ENCODE assay signal across 18 cellular contexts in the genomic region with DNA sequence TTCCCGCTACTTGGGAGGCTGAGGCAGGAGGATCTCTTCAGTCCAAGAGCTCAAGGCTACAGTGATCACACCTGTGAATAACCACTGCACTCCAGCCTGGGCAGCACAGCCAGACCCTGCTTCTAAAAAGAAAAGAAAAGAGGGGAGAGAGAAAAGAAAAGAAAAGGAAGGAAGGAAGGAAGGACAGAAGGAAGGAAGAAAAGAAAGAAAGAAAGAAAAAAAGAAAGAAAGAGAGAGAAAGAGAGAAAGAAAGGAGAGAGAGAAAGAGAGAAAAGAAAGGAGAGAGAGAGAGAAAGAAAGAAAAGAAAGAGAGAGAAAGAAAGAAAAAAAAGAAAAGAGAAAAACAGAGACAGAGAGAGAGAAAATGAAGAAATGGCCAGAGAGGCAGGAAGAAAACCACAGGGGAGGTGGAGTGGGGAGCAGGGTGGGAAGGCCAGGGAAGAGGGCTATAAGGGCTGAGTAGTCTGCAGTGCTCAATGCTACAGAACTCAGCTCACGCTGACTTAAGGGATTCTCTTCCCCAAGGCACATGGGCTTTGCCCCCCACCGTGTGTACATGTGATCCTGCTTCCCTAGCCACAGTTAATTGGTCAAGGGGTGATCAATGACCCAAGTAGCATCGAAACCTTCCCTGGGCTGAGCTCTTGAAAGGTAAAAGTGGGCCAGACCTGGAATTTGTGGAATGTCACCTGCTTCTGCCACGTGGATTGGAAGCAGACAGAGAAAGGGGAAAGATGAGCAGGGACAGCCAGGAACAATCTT.
A peak's percentile ranks its signal among the peaks of the same experiment; 100 is the strongest.
DNase-seq lines count a peak whose midpoint lies in the region; ATAC-seq, FAIRE-seq and TF ChIP-seq lines count a peak whose summit lies in the region.
"Had no signal": no experiment of that assay in that cellular context is flagged by ENCODE, and none has a peak within 500 bp of the region (broad histone marks: within the 10 kb centered on the region; RNA-seq: fewer than 3 reads in every experiment).

No MANE protein-coding gene starts in this region.

- H3K27ac ChIP-seq in neural progenitor cell: no peak overlapping the region
- H3K27ac ChIP-seq: C4-2B, GM23248, SJSA1 had no signal

- CTCF ChIA-PET in WTC11 (lab: Charles Lee): interaction anchor here (0.6 kb wide), 1 partner anchor 65 kb away, joined by 3 read pairs; no protein-coding TSS in a partner anchor

- H3K36me3 Mint-ChIP-seq in WTC11 (no peaks in the 10 kb centered on the region), neural progenitor cell (no peaks in the 10 kb centered on the region)
- H3K36me3 Mint-ChIP-seq in activated T-helper 17 cell treated with anti-CD3 and anti-CD28 coated beads, Interleukin-2, amount 50 U/mL, for 72 hours (ENCODE audit: low read depth): no peaks in the 10 kb centered on the region

- POLR2A ChIA-PET in WTC11 (lab: Charles Lee): no interaction called here

- peak; percentile 86 for ATAC-seq in WTC11
- ATAC-seq in activated T-helper 17 cell treated with anti-CD3 and anti-CD28 coated beads, Interleukin-2, amount 50 U/mL, for 72 hours (replicated peaks): no peak
- ATAC-seq: Panc1 had no signal

- H3K4me1 Mint-ChIP-seq in WTC11 (peaks cover 25% of the 10 kb centered on the region), neural progenitor cell (peaks cover 11% of the 10 kb centered on the region)
- no peaks in the 10 kb centered on the region for H3K4me1 Mint-ChIP-seq in activated T-helper 17 cell treated with anti-CD3 and anti-CD28 coated beads, Interleukin-2, amount 50 U/mL, for 72 hours

- H3K4me2 ChIP-seq in neural progenitor cell: peak overlapping the region; percentile 2

- peaks cover 13% of the 10 kb centered on the region for H3F3A ChIP-seq in neural progenitor cell (ENCODE audit: low read depth)

- H3K27me3 Mint-ChIP-seq in WTC11 (ENCODE audit: low read depth) (no peaks in the 10 kb centered on the region), neural progenitor cell (ENCODE audit: insufficient read depth, low read depth) (no peaks in the 10 kb centered on the region)
- H3K27me3 Mint-ChIP-seq in activated T-helper 17 cell treated with anti-CD3 and anti-CD28 coated beads, Interleukin-2, amount 50 U/mL, for 72 hours: peaks cover 9% of the 10 kb centered on the region

- no peaks in the 10 kb centered on the region for H3K79me2 ChIP-seq in neural progenitor cell (ENCODE audit: low read depth)

- FAIRE-seq in GM12891 (lab: Jason Lieb, UNC) (peak; percentile 35), GM12892 (lab: Jason Lieb, UNC) (no peak)
- FAIRE-seq: GM19239 had no signal

- no peak overlapping the region for H3K4me3 ChIP-seq in neural progenitor cell
- H3K4me3 ChIP-seq: GM23248, SJSA1 had no signal

- no peak overlapping the region for H3K27ac Mint-ChIP-seq in WTC11
- no peak overlapping the region for H3K27ac Mint-ChIP-seq in neural progenitor cell
- no peak overlapping the region for H3K27ac Mint-ChIP-seq in activated T-helper 17 cell treated with anti-CD3 and anti-CD28 coated beads, Interleukin-2, amount 50 U/mL, for 72 hours

- H3K36me3 ChIP-seq in neural progenitor cell: no peaks in the 10 kb centered on the region
- H3K36me3 ChIP-seq: SJSA1 had no signal

- DNase-seq in GM12891 (ENCODE audit: insufficient read length, low spot score): no peak
- peak; percentile 39 for DNase-seq in WTC11 (ENCODE audit: low spot score)
- DNase-seq in iPS-NIHi11 (ENCODE audit: low spot score): peak; percentile 36
- peak; percentile 78 for DNase-seq in neural progenitor cell (ENCODE audit: low spot score)
- no peak for DNase-seq in GM12892 (ENCODE audit: insufficient read length)
- no peak for DNase-seq in stimulated activated CD4-positive, alpha-beta T cell treated with anti-CD3 and anti-CD28 coated beads, Interleukin-15, amount 100 ng/mL, for 24 hours
- DNase-seq in kidney glomerular epithelial cell (lab: John Stamatoyannopoulos, UW): no peak
- DNase-seq: GDM1, GM23248, NCI-H1417, NCI-H187 treated with DMSO at 0.1 percent for 48 hours, NCI-H345, NCI-H524 treated with DMSO at 0.1 percent for 48 hours had no signal

- no peaks in the 10 kb centered on the region for H4K20me1 ChIP-seq in neural progenitor cell (ENCODE audit: low read depth)

- H3K9me3 ChIP-seq in neural progenitor cell (ENCODE audit: low read depth): no peaks in the 10 kb centered on the region
- H3K9me3 ChIP-seq: SJSA1 had no signal

- no peak for TF ChIP-seq POLR2A in GM12891 (IDR thresholded peaks at IDR 0.05; ENCODE audit: low read depth, low read length)
- TF ChIP-seq POLR2A in GM12892 (IDR thresholded peaks at IDR 0.05; ENCODE audit: low read depth, low read length): no peak

- H3K9ac ChIP-seq in neural progenitor cell: no peak overlapping the region
- H3K9ac ChIP-seq: GM23248 had no signal

- no peak overlapping the region for H3K4me3 Mint-ChIP-seq in WTC11
- H3K4me3 Mint-ChIP-seq in neural progenitor cell: no peak overlapping the region
- H3K4me3 Mint-ChIP-seq in activated T-helper 17 cell treated with anti-CD3 and anti-CD28 coated beads, Interleukin-2, amount 50 U/mL, for 72 hours: no peak overlapping the region

- no peaks in the 10 kb centered on the region for H3K27me3 ChIP-seq in neural progenitor cell

- peaks cover 12% of the 10 kb centered on the region for H3K4me1 ChIP-seq in neural progenitor cell
- H3K4me1 ChIP-seq: SJSA1 had no signal

- TF ChIP-seq CTCF in WTC11 (IDR thresholded peaks at IDR 0.05) (no peak), neural progenitor cell (IDR thresholded peaks at IDR 0.05) (no peak)

- no peaks in the 10 kb centered on the region for H3K9me3 Mint-ChIP-seq in WTC11
- no peaks in the 10 kb centered on the region for H3K9me3 Mint-ChIP-seq in neural progenitor cell
- H3K9me3 Mint-ChIP-seq in activated T-helper 17 cell treated with anti-CD3 and anti-CD28 coated beads, Interleukin-2, amount 50 U/mL, for 72 hours: no peaks in the 10 kb centered on the region

- no peak overlapping the region for H2AFZ ChIP-seq in neural progenitor cell (replicated peaks)
- H2AFZ ChIP-seq: GM23248 had no signal

TF ChIP-seq in GM12891, 5 proteins besides CTCF, POLR2A, EP300 and RAD21:
- TF ChIP-seq TAF1 (IDR thresholded peaks at IDR 0.05; ENCODE audit: low read depth, low read length) (no peak), PAX5 (IDR thresholded peaks at IDR 0.05; ENCODE audit: insufficient read depth, low read length, severe bottlenecking) (no peak), SPI1 (IDR thresholded peaks at IDR 0.05; ENCODE audit: low read depth, low read length) (no peak), POLR2AphosphoS5 (IDR thresholded peaks at IDR 0.05; ENCODE audit: low read depth, low read length) (no peak), POU2F2 (IDR thresholded peaks at IDR 0.05; ENCODE audit: low read depth, low read length) (no peak)

TF ChIP-seq in WTC11, 78 proteins besides CTCF, POLR2A, EP300 and RAD21:
- no peak for TF ChIP-seq ZNF396 (CRISPR knock-in tag; IDR thresholded peaks at IDR 0.05; ENCODE audit: borderline replicate concordance)
- no peak for TF ChIP-seq GTF2I (CRISPR knock-in tag; conservative IDR thresholded peaks at IDR 0.05)
- TF ChIP-seq ZNF121 (CRISPR knock-in tag; IDR thresholded peaks at IDR 0.05): 0 out of 2 replicates have a peak, but pooled peaks have one; percentile 48
- no peak for TF ChIP-seq IRF2 (CRISPR knock-in tag; IDR thresholded peaks at IDR 0.05; ENCODE audit: borderline replicate concordance, low read depth)
- no peak for TF ChIP-seq TCF7 (CRISPR knock-in tag; IDR thresholded peaks at IDR 0.05; ENCODE audit: low read depth)
- TF ChIP-seq, protein P1, sequence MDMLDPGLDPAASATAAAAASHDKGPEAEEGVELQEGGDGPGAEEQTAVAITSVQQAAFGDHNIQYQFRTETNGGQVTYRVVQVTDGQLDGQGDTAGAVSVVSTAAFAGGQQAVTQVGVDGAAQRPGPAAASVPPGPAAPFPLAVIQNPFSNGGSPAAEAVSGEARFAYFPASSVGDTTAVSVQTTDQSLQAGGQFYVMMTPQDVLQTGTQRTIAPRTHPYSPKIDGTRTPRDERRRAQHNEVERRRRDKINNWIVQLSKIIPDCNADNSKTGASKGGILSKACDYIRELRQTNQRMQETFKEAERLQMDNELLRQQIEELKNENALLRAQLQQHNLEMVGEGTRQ (CRISPR knock-in tag; IDR thresholded peaks at IDR 0.05): 0 out of 2 replicates have a peak, but pooled peaks have one; percentile 21
- TF ChIP-seq PREB (CRISPR knock-in tag; IDR thresholded peaks at IDR 0.05; ENCODE audit: borderline replicate concordance): no peak
- TF ChIP-seq, protein P2, sequence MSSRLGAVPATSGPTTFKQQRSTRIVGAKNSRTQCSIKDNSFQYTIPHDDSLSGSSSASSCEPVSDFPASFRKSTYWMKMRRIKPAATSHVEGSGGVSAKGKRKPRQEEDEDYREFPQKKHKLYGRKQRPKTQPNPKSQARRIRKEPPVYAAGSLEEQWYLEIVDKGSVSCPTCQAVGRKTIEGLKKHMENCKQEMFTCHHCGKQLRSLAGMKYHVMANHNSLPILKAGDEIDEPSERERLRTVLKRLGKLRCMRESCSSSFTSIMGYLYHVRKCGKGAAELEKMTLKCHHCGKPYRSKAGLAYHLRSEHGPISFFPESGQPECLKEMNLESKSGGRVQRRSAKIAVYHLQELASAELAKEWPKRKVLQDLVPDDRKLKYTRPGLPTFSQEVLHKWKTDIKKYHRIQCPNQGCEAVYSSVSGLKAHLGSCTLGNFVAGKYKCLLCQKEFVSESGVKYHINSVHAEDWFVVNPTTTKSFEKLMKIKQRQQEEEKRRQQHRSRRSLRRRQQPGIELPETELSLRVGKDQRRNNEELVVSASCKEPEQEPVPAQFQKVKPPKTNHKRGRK (CRISPR knock-in tag; IDR thresholded peaks at IDR 0.05; ENCODE audit: borderline replicate concordance): peak; percentile 96

Comparison
In these comparisons a context has a peak if more than half of its experiments do, and no peak if none do; other contexts are left out.
1. DNase-seq: peak in WTC11 (single experiment), iPS-NIHi11 (single experiment) and neural progenitor cell (single experiment); none in GM12891 (single experiment), GM12892 (single experiment), stimulated activated CD4-positive, alpha-beta T cell treated with anti-CD3 and anti-CD28 coated beads, Interleukin-15, amount 100 ng/mL, for 24 hours (single experiment) and kidney glomerular epithelial cell (single experiment).